8 cellular contexts compared by ENCODE assay signal in genomic region chr12:5022465-5023061, GRCh38. TPM values are rescaled to one million over a fixed set of nuclear protein-coding genes. Genes with fewer than 3 reads are reported as not detected.
DNase-seq lines count a peak whose midpoint lies in the region; ATAC-seq and TF ChIP-seq lines count a peak whose summit lies in the region.

No MANE protein-coding gene starts in this region.

- H3K27me3 ChIP-seq in A673 (replicated peaks; ENCODE audit: insufficient read depth, low read depth, low read length, poor library complexity): peaks cover 25% of the 10 kb centered on the region

- no peak overlapping the region for H3K4me3 ChIP-seq in A673 (ENCODE audit: low read depth, low read length, poor library complexity, severe bottlenecking)

- no peak overlapping the region for H3K4me3 Mint-ChIP-seq in nephron

- TF ChIP-seq CTCF in A673 (conservative IDR thresholded peaks at IDR 0.05; ENCODE audit: low read depth, low read length): peak; percentile 79
- peak; percentile 95 for TF ChIP-seq CTCF in GM12872 (IDR thresholded peaks at IDR 0.05; ENCODE audit: insufficient read depth, low read depth, low read length)
- TF ChIP-seq CTCF in nephron (IDR thresholded peaks at IDR 0.05; ENCODE audit: unreplicated experiment in 3 of 3): peak; percentile 92 to 97 (median 93)

- POLR2A ChIA-PET in A673 (lab: Charles Lee; ENCODE audit: low non-redundant PET): no interaction called here

- peaks cover 2% of the 10 kb centered on the region for H3K9me3 Mint-ChIP-seq in nephron

- BruUV-seq in A673 (replicated peaks; lab: Mats Ljungman, UMichigan): no TSS peak

- H3K9me3 ChIP-seq in A673 (ENCODE audit: low read depth, low read length, poor library complexity, severe bottlenecking): no peaks in the 10 kb centered on the region

- H3K4me1 ChIP-seq in A673 (ENCODE audit: insufficient read depth, low read length, poor library complexity, severe bottlenecking): no peaks in the 10 kb centered on the region

- intact Hi-C loops in A673 (cut with micrococcal nuclease; ENCODE audit: unreplicated experiment): loop anchor here (1.0 kb wide), 1 partner anchor 62 kb away; no protein-coding TSS in a partner anchor

- CTCF ChIA-PET in A673 (lab: Charles Lee): no interaction called here

- no peaks in the 10 kb centered on the region for H3K36me3 Mint-ChIP-seq in nephron (ENCODE audit: low read depth)

- H3K27ac Mint-ChIP-seq in nephron: no peak overlapping the region

- H3K4me1 Mint-ChIP-seq in nephron: peaks cover 16% of the 10 kb centered on the region

- peaks cover 27% of the 10 kb centered on the region for H3K27me3 Mint-ChIP-seq in nephron (ENCODE audit: low read depth)

- ATAC-seq in HG03095 (IDR thresholded peaks at IDR 0.05; ENCODE audit: unreplicated experiment): no peak

- no peak for TF ChIP-seq POLR2A in erythroblast (IDR thresholded peaks at IDR 0.05; ENCODE audit: low read length)

- no peak overlapping the region for H3K27ac ChIP-seq in A673 (ENCODE audit: low read depth, low read length, poor library complexity, severe bottlenecking)

- H3K36me3 ChIP-seq in A673 (ENCODE audit: insufficient read depth, low read length, poor library complexity, severe bottlenecking): no peaks in the 10 kb centered on the region

- DNase-seq in A673 (ENCODE audit: low spot score) (peak; percentile 11), NCI-H146 treated with DMSO at 0.1 percent for 48 hours (lab: John Stamatoyannopoulos, UW; ENCODE audit: unreplicated experiment) (peak; percentile 52), erythroblast (lab: John Stamatoyannopoulos, UW) (peak; percentile 34 to 67), SKM-1 (lab: John Stamatoyannopoulos, UW; ENCODE audit: unreplicated experiment) (no peak)
- DNase-seq in activated CD4-positive, alpha-beta T cell treated with anti-CD3 and anti-CD28 coated beads, Interleukin-2, amount 50 U/mL, for 1 hour: peak; percentile 19

RNA-seq across cellular contexts. Expression of gene KCNA5, which starts 21.1 kb away (rescaled TPM):
- total RNA-seq in A673 (2021): not detected in 2 replicates
